In genomic region chr1:229079196-229079595, GRCh38 we compare ENCODE assay signal across 1 cellular context.
TF ChIP-seq lines count a peak whose summit lies in the region.

No MANE protein-coding gene starts in this region.

TF ChIP-seq in HepG2, 621 proteins besides CTCF, POLR2A, EP300 and RAD21 (continued from another document):
- no peak for TF ChIP-seq GPBP1L1 (CRISPR knock-in tag; IDR thresholded peaks at IDR 0.05)
- TF ChIP-seq SMAD9 (CRISPR knock-in tag; IDR thresholded peaks at IDR 0.05), result no peak
- no peak for TF ChIP-seq SOX6 (IDR thresholded peaks at IDR 0.05)
- TF ChIP-seq SOX6 (CRISPR knock-in tag; IDR thresholded peaks at IDR 0.05), result no peak
- TF ChIP-seq TOE1 (CRISPR knock-in tag; IDR thresholded peaks at IDR 0.05), result no peak
- TF ChIP-seq FOXJ3 (CRISPR knock-in tag; IDR thresholded peaks at IDR 0.05; ENCODE audit: borderline replicate concordance), result no peak
- no peak for TF ChIP-seq HNRNPH1 (optimal IDR thresholded peaks at IDR 0.05; ENCODE audit: low read depth, low read length)
- no peak for TF ChIP-seq ZBTB8A (CRISPR knock-in tag; IDR thresholded peaks at IDR 0.05; ENCODE audit: borderline replicate concordance, low read depth)
- no peak for TF ChIP-seq MNT (IDR thresholded peaks at IDR 0.05)
- TF ChIP-seq DZIP1 (CRISPR knock-in tag; IDR thresholded peaks at IDR 0.05), result no peak
TF ChIP-seq in HepG2: peak in this region for 0.
